ENCODE assay signal across 14 cellular contexts in genomic region chr4:112554271-112554670, GRCh38. TPM values are rescaled to one million over a fixed set of nuclear protein-coding genes. Genes with fewer than 3 reads are reported as not detected.
"Had no signal": no experiment of that assay in that cellular context is flagged by ENCODE, and none has a peak within 500 bp of the region (broad histone marks: within the 10 kb centered on the region; RNA-seq: fewer than 3 reads in every experiment).

No MANE protein-coding gene starts in this region.

RNA-seq across cellular contexts. Expression of gene NEUROG2, which starts 38.3 kb away (rescaled TPM):
- total RNA-seq: activated naive CD8-positive, alpha-beta T cell treated with anti-CD3 and anti-CD28 coated beads for 36 hours; activated naive CD8-positive, alpha-beta T cell treated with anti-CD3 and anti-CD28 coated beads, Interleukin-2, amount 10 ng/mL, durations not matched to agents 7 days and 5 days; activated T-helper 17 cell treated with anti-CD3 and anti-CD28 coated beads, Interleukin-2, amount 50 U/mL, for 72 hours; activated T-helper 2 cell treated with anti-CD3 and anti-CD28 coated beads, Interferon-gamma antibody, Interleukin-2, Interleukin-4, amounts not matched to agents 10 μg/mL and 5 μg/mL and 100 μg/mL, durations not matched to agents 14 hours and 24 hours and 36 hours; adrenal gland; aorta; ascending aorta; astrocyte; body of pancreas; bronchial epithelial cell; cardiac septum; chondrocyte had no signal
- polyA plus RNA-seq: adipose tissue, adrenal gland, aorta, cardiac muscle cell had no signal
